Comparison of ENCODE assay signal across 1 cellular context in the genomic region with DNA sequence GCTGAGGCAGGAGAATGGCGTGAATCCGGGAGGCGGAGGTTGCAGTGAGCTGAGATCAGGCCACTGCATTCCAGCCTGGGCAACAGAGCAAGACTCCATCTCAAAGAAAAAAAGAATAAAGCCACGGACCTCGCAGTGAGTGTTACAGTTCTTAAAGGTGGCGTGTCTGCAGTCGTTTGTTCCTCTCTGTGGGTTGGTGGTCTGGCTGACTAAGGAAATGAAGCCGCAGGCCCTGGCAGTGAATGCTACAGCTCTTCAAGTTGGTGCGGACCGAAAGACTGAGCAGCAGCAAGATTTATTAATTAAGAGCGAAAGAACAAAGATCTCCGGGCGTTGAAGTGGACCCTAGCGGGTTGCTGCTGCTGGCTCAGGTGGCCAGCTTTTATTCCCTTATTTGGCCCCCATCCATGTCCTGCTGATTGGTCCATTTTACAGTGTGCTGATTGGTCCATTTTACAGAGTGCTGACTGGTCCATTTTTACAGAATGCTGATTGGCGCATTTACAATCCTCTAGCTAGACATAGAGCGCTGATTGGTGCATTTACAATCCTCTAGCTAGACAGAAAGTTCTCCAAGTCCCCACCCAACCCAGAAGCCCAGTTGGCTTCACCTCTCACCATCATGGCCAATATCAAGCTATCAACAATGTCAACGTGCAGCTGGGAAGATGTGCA.
A peak's percentile ranks its signal among the peaks of the same experiment; 100 is the strongest.
TF ChIP-seq lines count a peak whose summit lies in the region.

No MANE protein-coding gene starts in this region.

TF ChIP-seq in HepG2, 621 proteins besides CTCF, POLR2A, EP300 and RAD21:
- peak; percentile 72 for TF ChIP-seq MAFF (IDR thresholded peaks at IDR 0.05; ENCODE audit: low read depth, low read length)
- TF ChIP-seq NFYB (CRISPR knock-in tag; IDR thresholded peaks at IDR 0.05) = 0 out of 2 replicates have a peak, but pooled peaks have one; percentile 21
- TF ChIP-seq MAFK (conservative IDR thresholded peaks at IDR 0.05 in 1 of 2, IDR thresholded peaks at IDR 0.05 in 1 of 2; ENCODE audit: low read length in 2 of 2) = peak; percentile 56 to 77
